Comparison of ENCODE assay signal across 8 cellular contexts in the genomic region with DNA sequence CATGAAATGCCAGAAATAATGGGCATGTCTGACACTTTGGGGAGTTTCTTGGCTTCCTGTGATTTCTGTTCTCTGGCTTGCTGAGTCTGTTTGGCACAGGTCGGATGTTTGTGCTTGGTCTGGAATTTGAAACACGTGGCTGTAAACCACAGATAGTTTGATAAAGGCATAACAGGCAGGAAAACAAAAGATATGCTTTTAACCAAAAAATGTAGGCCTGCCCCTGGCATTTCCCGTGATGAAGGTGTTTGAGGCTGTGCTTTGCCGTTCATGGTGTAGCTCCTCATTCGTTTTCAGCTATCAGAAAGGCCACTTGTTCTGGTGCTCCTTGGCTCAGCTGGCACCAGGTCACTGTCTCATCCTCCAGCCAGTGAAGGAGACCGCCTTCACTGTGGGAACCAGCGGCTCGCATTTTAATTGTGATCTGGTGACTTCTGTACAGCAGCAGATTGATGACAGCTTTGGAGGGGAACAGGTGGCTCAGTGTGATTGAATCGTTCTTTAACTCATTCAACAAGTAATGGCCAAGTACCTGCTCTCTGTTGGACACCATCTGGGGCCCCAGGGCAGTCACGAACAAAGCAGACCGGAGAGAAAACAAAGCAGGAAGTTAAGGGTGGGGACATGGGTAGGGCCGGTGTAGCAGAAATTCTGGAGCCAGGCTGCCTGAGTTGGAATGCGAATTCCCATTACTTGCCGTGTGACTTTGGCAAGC.
A peak's percentile ranks its signal among the peaks of the same experiment; 100 is the strongest.
DNase-seq lines count a peak whose midpoint lies in the region; ATAC-seq, FAIRE-seq and TF ChIP-seq lines count a peak whose summit lies in the region.

No MANE protein-coding gene starts in this region.

- H3F3A ChIP-seq in PC-9 (ENCODE audit: insufficient read depth, low read depth): peaks cover 24% of the 10 kb centered on the region

- FAIRE-seq in urothelium cell line (lab: Jason Lieb, UNC): no peak

- POLR2A ChIA-PET in PC-9 (lab: Charles Lee; ENCODE audit: unreplicated experiment): interaction anchor here (0.5 to 0.8 kb wide), 6 partner anchors 26 to 306 kb away, joined by 3 to 6 read pairs (median 4); no protein-coding TSS in a partner anchor

- no peaks in the 10 kb centered on the region for H3K27me3 ChIP-seq in PC-9 (ENCODE audit: insufficient read depth, low read depth)

- H3K4me3 ChIP-seq in PC-9: peak overlapping the region; percentile 52; the same call in 1 of the 2 replicates

- H3K27ac ChIP-seq in PC-9: peak overlapping the region; percentile 95

- H3K9me3 ChIP-seq in PC-9 (ENCODE audit: insufficient read depth, low read depth): peaks cover 10% of the 10 kb centered on the region

- no peak for TF ChIP-seq CTCF in PC-9 (conservative IDR thresholded peaks at IDR 0.05)

- TSS peak; percentile 93 for BruUV-seq in PC-9 (replicated peaks; lab: Mats Ljungman, UMichigan)

- H2AFZ ChIP-seq in PC-9: no peak overlapping the region

- CTCF ChIA-PET in PC-9 (lab: Charles Lee): interaction anchor here (0.9 kb wide), 1 partner anchor 61 kb away, joined by 3 read pairs; no protein-coding TSS in a partner anchor

- no peak for ATAC-seq in HG03159 (IDR thresholded peaks at IDR 0.05; ENCODE audit: unreplicated experiment)

- H4K20me1 ChIP-seq in PC-9 (ENCODE audit: insufficient read depth): no peaks in the 10 kb centered on the region; the same call in 1 of the 2 replicates

- H3K79me2 ChIP-seq in PC-9 (ENCODE audit: low read depth): peaks cover 66% of the 10 kb centered on the region

- intact Hi-C loops in PC-9 (cut with micrococcal nuclease; ENCODE audit: unreplicated experiment): loop anchor here (2.0 to 5.0 kb wide), 5 partner anchors 27 to 99 kb away; no protein-coding TSS in a partner anchor

- H3K9me2 ChIP-seq in PC-9 (ENCODE audit: insufficient read depth): no peaks in the 10 kb centered on the region

- H3K36me3 ChIP-seq in PC-9 (ENCODE audit: low read depth): no peaks in the 10 kb centered on the region

- H3K4me1 ChIP-seq in PC-9 (replicated peaks; ENCODE audit: insufficient read depth): peaks cover 28% of the 10 kb centered on the region

- peak overlapping the region; percentile 97 for H3K4me2 ChIP-seq in PC-9

- DNase-seq in NCI-H2081 (lab: John Stamatoyannopoulos, UW): peak; percentile 32 to 68
- DNase-seq in NCI-H2081 treated with DMSO at 0.1 percent for 48 hours (lab: John Stamatoyannopoulos, UW): no peak
- peak; percentile 77 to 79 for DNase-seq in PC-9
- DNase-seq in cerebellum (ENCODE audit: low spot score): peak; percentile 17
- peak; percentile 64 to 76 for DNase-seq in lung microvascular endothelial cell (ENCODE audit: low read depth in 2 of 2)
- peak; percentile 73 for DNase-seq in urothelium cell line (ENCODE audit: low spot score)
- no peak for DNase-seq in NCI-H446 treated with DMSO at 0.1 percent for 48 hours (lab: John Stamatoyannopoulos, UW)

Comparison
In these comparisons a context has a peak if more than half of its experiments do, and no peak if none do; other contexts are left out.
1. DNase-seq: peak in NCI-H2081 (2 of 2), PC-9 (2 of 2), cerebellum (single experiment), lung microvascular endothelial cell (2 of 2) and urothelium cell line (single experiment); none in NCI-H2081 treated with DMSO at 0.1 percent for 48 hours (single experiment) and NCI-H446 treated with DMSO at 0.1 percent for 48 hours (single experiment).